ENCODE assay signal across 1 cellular context in genomic region chr10:1423676-1424253, GRCh38.
A peak's percentile ranks its signal among the peaks of the same experiment; 100 is the strongest.
TF ChIP-seq lines count a peak whose summit lies in the region.

No MANE protein-coding gene starts in this region.

TF ChIP-seq in HepG2, 621 proteins besides CTCF, POLR2A, EP300 and RAD21 (continued from another document):
- TF ChIP-seq, protein P1, sequence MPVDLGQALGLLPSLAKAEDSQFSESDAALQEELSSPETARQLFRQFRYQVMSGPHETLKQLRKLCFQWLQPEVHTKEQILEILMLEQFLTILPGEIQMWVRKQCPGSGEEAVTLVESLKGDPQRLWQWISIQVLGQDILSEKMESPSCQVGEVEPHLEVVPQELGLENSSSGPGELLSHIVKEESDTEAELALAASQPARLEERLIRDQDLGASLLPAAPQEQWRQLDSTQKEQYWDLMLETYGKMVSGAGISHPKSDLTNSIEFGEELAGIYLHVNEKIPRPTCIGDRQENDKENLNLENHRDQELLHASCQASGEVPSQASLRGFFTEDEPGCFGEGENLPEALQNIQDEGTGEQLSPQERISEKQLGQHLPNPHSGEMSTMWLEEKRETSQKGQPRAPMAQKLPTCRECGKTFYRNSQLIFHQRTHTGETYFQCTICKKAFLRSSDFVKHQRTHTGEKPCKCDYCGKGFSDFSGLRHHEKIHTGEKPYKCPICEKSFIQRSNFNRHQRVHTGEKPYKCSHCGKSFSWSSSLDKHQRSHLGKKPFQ (CRISPR knock-in tag; IDR thresholded peaks at IDR 0.05; ENCODE audit: insufficient replicate concordance), result no peak
- TF ChIP-seq SP5 (CRISPR knock-in tag; IDR thresholded peaks at IDR 0.05; ENCODE audit: borderline replicate concordance, low read depth) (no peak), ZKSCAN8 (CRISPR knock-in tag; IDR thresholded peaks at IDR 0.05; ENCODE audit: borderline replicate concordance) (0 out of 2 replicates have a peak, but pooled peaks have one; percentile 32), ZKSCAN1 (IDR thresholded peaks at IDR 0.05; ENCODE audit: low read length) (0 out of 2 replicates have a peak, but pooled peaks have one; percentile 15), ZFP36L1 (CRISPR knock-in tag; IDR thresholded peaks at IDR 0.05) (no peak), MZF1 (CRISPR knock-in tag; IDR thresholded peaks at IDR 0.05; ENCODE audit: borderline replicate concordance) (no peak), MYNN (CRISPR knock-in tag; IDR thresholded peaks at IDR 0.05; ENCODE audit: low read depth) (no peak), SMYD3 (CRISPR knock-in tag; IDR thresholded peaks at IDR 0.05) (no peak), ZNF704 (CRISPR knock-in tag; IDR thresholded peaks at IDR 0.05; ENCODE audit: borderline replicate concordance) (no peak)
